In genomic region chr20:10171864-10172751, GRCh38 we compare ENCODE assay signal across 8 cellular contexts. TPM values are rescaled to one million over a fixed set of nuclear protein-coding genes. Genes with fewer than 3 reads are reported as not detected.
A peak's percentile ranks its signal among the peaks of the same experiment; 100 is the strongest.
DNase-seq lines count a peak whose midpoint lies in the region; ATAC-seq and TF ChIP-seq lines count a peak whose summit lies in the region.

No MANE protein-coding gene starts in this region.

- H3K27ac ChIP-seq in neural cell (ENCODE audit: low read length), result no peak overlapping the region
- no peak overlapping the region for H3K27ac ChIP-seq in tibial nerve

- TF ChIP-seq EP300 in neural cell (conservative IDR thresholded peaks at IDR 0.05; ENCODE audit: poor library complexity, severe bottlenecking) (no peak), tibial nerve (IDR thresholded peaks at IDR 0.05) (no peak)

- no peaks in the 10 kb centered on the region for H3F3A ChIP-seq in neural cell (ENCODE audit: insufficient read depth, low read length, poor library complexity, severe bottlenecking)

- H3K9ac ChIP-seq in neural cell (ENCODE audit: low read length), result no peak overlapping the region

- TF ChIP-seq POLR2A in tibial nerve (IDR thresholded peaks at IDR 0.05), result no peak

- TF ChIP-seq CTCF in fibroblast of villous mesenchyme (IDR thresholded peaks at IDR 0.05; ENCODE audit: insufficient read depth, low read depth, low read length) (no peak), neural cell (IDR thresholded peaks at IDR 0.05; ENCODE audit: poor library complexity, severe bottlenecking) (no peak), tibial nerve (IDR thresholded peaks at IDR 0.05) (no peak)

- H3K9me2 ChIP-seq in neural cell (ENCODE audit: insufficient read depth, low read length), result no peaks in the 10 kb centered on the region

- no peak overlapping the region for H3K4me2 ChIP-seq in neural cell (ENCODE audit: low read length)

- DNase-seq in ELR (ENCODE audit: low read depth) (peak; percentile 78), NCI-H2107 (lab: John Stamatoyannopoulos, UW) (peak; percentile 25), activated T-cell treated with anti-CD3 and anti-CD28 coated beads for 4 hours (peak; percentile 7), fibroblast of villous mesenchyme (ENCODE audit: low read depth) (peak; percentile 23), tibial nerve (ENCODE audit: low spot score in 2 of 2) (no peak)

- H3K4me3 ChIP-seq in fibroblast of villous mesenchyme (ENCODE audit: low read depth, low read length), result peak overlapping the region; percentile 46
- H3K4me3 ChIP-seq in neural cell (ENCODE audit: low read length), result peak overlapping the region; percentile 49
- peak overlapping the region in 3 of 4 donors; percentile 15 to 46 (median 22) for H3K4me3 ChIP-seq in tibial nerve

- TF ChIP-seq RAD21 in neural cell (conservative IDR thresholded peaks at IDR 0.05), result no peak

- no peak for ATAC-seq in GM18873 (IDR thresholded peaks at IDR 0.05; ENCODE audit: low FRiP score, unreplicated experiment)
- no peak for ATAC-seq in HG03280 (IDR thresholded peaks at IDR 0.05; ENCODE audit: unreplicated experiment)

- no peak overlapping the region for H2AFZ ChIP-seq in neural cell (ENCODE audit: low read depth, low read length)

- 7% methylated on average over 26 to 34 of the region's 47 CpGs for WGBS in tibial nerve, 2 donors

- H3K9me3 ChIP-seq in neural cell (ENCODE audit: low read length), result no peaks in the 10 kb centered on the region
- no peaks in the 10 kb centered on the region for H3K9me3 ChIP-seq in tibial nerve

- no peaks in the 10 kb centered on the region for H3K4me1 ChIP-seq in tibial nerve

- no peaks in the 10 kb centered on the region for H3K79me2 ChIP-seq in neural cell (replicated peaks; ENCODE audit: insufficient read depth, low read length)

- H3K36me3 ChIP-seq in neural cell (ENCODE audit: insufficient read depth, low read length), result no peaks in the 10 kb centered on the region
- H3K36me3 ChIP-seq in tibial nerve, result no peaks in the 10 kb centered on the region

- no peaks in the 10 kb centered on the region for H4K20me1 ChIP-seq in neural cell (ENCODE audit: insufficient read depth)

- peaks cover 10% of the 10 kb centered on the region for H3K27me3 ChIP-seq in neural cell (ENCODE audit: insufficient read depth, low read depth, low read length)
- peaks cover 0 to 6% of the 10 kb centered on the region in 2 donors for H3K27me3 ChIP-seq in tibial nerve

TF ChIP-seq in neural cell, 6 proteins besides CTCF, POLR2A, EP300 and RAD21:
- TF ChIP-seq MXI1 (conservative IDR thresholded peaks at IDR 0.05; ENCODE audit: poor library complexity, severe bottlenecking) (no peak), EZH2 (IDR thresholded peaks at IDR 0.05; ENCODE audit: borderline replicate concordance, insufficient read depth, low read length, poor library complexity, severe bottlenecking) (no peak), REST (IDR thresholded peaks at IDR 0.05; ENCODE audit: borderline replicate concordance) (no peak), POLR2AphosphoS5 (IDR thresholded peaks at IDR 0.05) (no peak)

RNA-seq across cellular contexts. Expression of gene SNAP25, which starts 46.5 kb away (rescaled TPM):
- total RNA-seq in fibroblast of villous mesenchyme (2.9 and 8.6 TPM in 2 replicates), tibial nerve (under 1 TPM in 2 of 4 donors, not detected in 2; 0.22 to 0.39 TPM)
- polyA plus RNA-seq in neural cell, result 135 and 139 TPM in 2 replicates
- polyA minus RNA-seq in neural cell, result 78.4 and 82.5 TPM in 2 replicates

Comparison
In these comparisons a context has a peak if more than half of its experiments do, and no peak if none do; other contexts are left out.
1. DNase-seq: peak in ELR (single experiment), NCI-H2107 (single experiment), activated T-cell treated with anti-CD3 and anti-CD28 coated beads for 4 hours (single experiment) and fibroblast of villous mesenchyme (single experiment); none in tibial nerve (0 of 2).
2. Peak in every context shown above with its lines, with median percentiles within 50 percentile points of each other: H3K4me3 ChIP-seq.